8 cellular contexts compared by ENCODE assay signal in genomic region chr6:52285174-52286068, GRCh38. TPM values are rescaled to one million over a fixed set of nuclear protein-coding genes. Genes with fewer than 3 reads are reported as not detected.
DNase-seq lines count a peak whose midpoint lies in the region; ATAC-seq and TF ChIP-seq lines count a peak whose summit lies in the region.

No MANE protein-coding gene starts in this region.

- H3K27ac ChIP-seq in SJSA1 (no peak overlapping the region), foreskin keratinocyte (no peak overlapping the region), skeletal muscle tissue (ENCODE audit: low read depth, low read length) (peak overlapping the region; percentile 54)

- H3K27me3 ChIP-seq in SJSA1 (replicated peaks) (no peaks in the 10 kb centered on the region), foreskin keratinocyte (no peaks in the 10 kb centered on the region), skeletal muscle tissue (ENCODE audit: control insufficient read depth in 3 of 3, insufficient read depth in 3 of 3, low read length in 3 of 3) (no peaks in the 10 kb centered on the region)

- peak; percentile 35 for TF ChIP-seq CTCF in AG10803 (conservative IDR thresholded peaks at IDR 0.05; ENCODE audit: low read length)
- peak; percentile 18 for TF ChIP-seq CTCF in foreskin keratinocyte (conservative IDR thresholded peaks at IDR 0.05)

- ATAC-seq in foreskin keratinocyte: no peak
- ATAC-seq in GM19452 (IDR thresholded peaks at IDR 0.05; ENCODE audit: unreplicated experiment): no peak

- H3K36me3 ChIP-seq in SJSA1 (peaks cover 37% of the 10 kb centered on the region), skeletal muscle tissue (ENCODE audit: control insufficient read depth in 3 of 3, insufficient read depth in 3 of 3, low read length in 3 of 3) (peaks cover 4 to 23% (median 18%) of the 10 kb centered on the region in 3 donors)

- DNase-seq in AG10803 (ENCODE audit: low read depth) (peak; percentile 44), HCEC 1CT (peak; percentile 30), SJSA1 (ENCODE audit: low read depth in 1 of 2, low spot score in 2 of 2) (no peak), foreskin keratinocyte (no peak), kidney tubule cell (ENCODE audit: low spot score) (no peak), NCI-H1436 treated with DMSO at 0.1 percent for 48 hours (lab: John Stamatoyannopoulos, UW) (no peak)

- H3K9ac ChIP-seq in skeletal muscle tissue (ENCODE audit: low read depth in 1 of 3, low read length in 3 of 3): peak overlapping the region in 2 of 3 donors; percentile 80 to 81

- peaks cover 9% of the 10 kb centered on the region; the same call in 1 of the 2 replicates for H3K4me1 ChIP-seq in SJSA1 (replicated peaks)
- peaks cover 6% of the 10 kb centered on the region for H3K4me1 ChIP-seq in foreskin keratinocyte
- peaks cover 2 to 15% (median 7%) of the 10 kb centered on the region in 3 donors for H3K4me1 ChIP-seq in skeletal muscle tissue (ENCODE audit: control insufficient read depth in 3 of 3, insufficient read depth in 3 of 3, low read length in 3 of 3)

- H3K4me3 ChIP-seq in AG10803 (ENCODE audit: low read length) (peak overlapping the region; percentile 88), SJSA1 (peak overlapping the region; percentile 68), skeletal muscle tissue (ENCODE audit: low read length in 3 of 3) (peak overlapping the region; percentile 76 to 90 (median 84))

- H3K9me3 ChIP-seq in SJSA1 (replicated peaks): no peaks in the 10 kb centered on the region
- H3K9me3 ChIP-seq in skeletal muscle tissue (ENCODE audit: control insufficient read depth in 3 of 3, low read length in 3 of 3): no peaks in the 10 kb centered on the region

RNA-seq across cellular contexts. Expression of gene MCM3, which starts 0.9 kb away (rescaled TPM):
- 212 and 220 TPM in 2 replicates for total RNA-seq in SJSA1 (2014; rRNA removed; shearing (Covaris generic))
- 125 and 134 TPM in 2 replicates for total RNA-seq in foreskin keratinocyte
- polyA plus RNA-seq in foreskin keratinocyte: 71.5 and 88.1 TPM in 2 replicates
- 32.9 TPM for total RNA-seq in skeletal muscle tissue

RNA-seq across cellular contexts. Expression of gene IL17F, which starts 41.1 kb away (rescaled TPM):
- total RNA-seq in SJSA1 (2014; rRNA removed; shearing (Covaris generic)): not detected in 2 replicates
- not detected in 2 replicates for total RNA-seq in foreskin keratinocyte
- polyA plus RNA-seq in foreskin keratinocyte: not detected in 2 replicates
- total RNA-seq in skeletal muscle tissue: not detected

Comparison
In these comparisons a context has a peak if more than half of its experiments do, and no peak if none do; other contexts are left out.
1. DNase-seq: peak in AG10803 (single experiment) and HCEC 1CT (single experiment); none in SJSA1 (0 of 2), foreskin keratinocyte (0 of 2), kidney tubule cell (single experiment) and NCI-H1436 treated with DMSO at 0.1 percent for 48 hours (single experiment).
2. Peak in every context shown above with its lines, with median percentiles within 50 percentile points of each other: H3K4me3 ChIP-seq.